29 cellular contexts compared by ENCODE assay signal in the genomic region with DNA sequence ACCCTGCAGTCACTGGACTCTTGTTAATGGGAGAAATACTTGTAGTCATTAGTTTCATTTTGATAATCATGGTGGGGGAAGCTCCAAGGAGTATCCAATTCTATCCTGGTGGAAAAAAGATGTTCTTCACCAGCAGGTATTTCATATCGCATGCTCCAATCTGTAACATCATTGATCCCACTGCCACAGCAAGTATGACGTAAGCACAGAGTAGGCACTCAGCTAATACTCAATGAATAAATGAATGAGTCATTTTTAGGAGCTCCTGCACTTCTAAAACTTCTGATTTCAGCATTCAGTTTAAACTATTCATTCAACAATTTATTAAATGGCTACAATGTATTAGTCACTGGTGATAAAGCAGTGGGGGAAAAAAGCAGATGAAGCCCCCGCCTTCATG. TPM values are rescaled to one million over a fixed set of nuclear protein-coding genes. Genes with fewer than 3 reads are reported as not detected.
"Had no signal": no experiment of that assay in that cellular context is flagged by ENCODE, and none has a peak within 500 bp of the region (broad histone marks: within the 10 kb centered on the region; RNA-seq: fewer than 3 reads in every experiment).

No MANE protein-coding gene starts in this region.

- H3K36me3 ChIP-seq: stomach, suprapubic skin, thoracic aorta, thyroid gland, tibial artery, transverse colon, upper lobe of left lung, upper lobe of right lung, uterus, vagina had no signal

- ATAC-seq: stimulated activated effector memory CD8-positive, alpha-beta T cell treated with anti-CD3 and anti-CD28 coated beads, Interleukin-12 subunit alpha, Interleukin-12 subunit beta, amount 100 ng/mL, for 72 hours; stimulated activated memory B cell treated with anti-CD40 and anti-IgM and Interleukin-4, amounts not matched to agents 10 μg/mL and 1 μg/mL and 100 μg/mL, for 72 hours; stimulated activated naive B cell treated with anti-CD40 and anti-IgM and Interleukin-4, amounts not matched to agents 10 μg/mL and 1 μg/mL and 100 μg/mL, for 72 hours; stimulated activated naive CD8-positive, alpha-beta T cell treated with anti-CD3 and anti-CD28 coated beads, Interleukin-15, amount 100 ng/mL, for 72 hours; stimulated activated naive CD8-positive, alpha-beta T cell treated with anti-CD3 and anti-CD28 coated beads, Interleukin-15, Interleukin-2, amounts not matched to agents 100 U/mL and 50 U/mL, for 24 hours; upper lobe of right lung had no signal

- H3K4me1 ChIP-seq: stomach, suprapubic skin, testis, thyroid gland, tibial artery, tibial nerve, transverse colon, upper lobe of left lung, upper lobe of right lung, uterus, vagina had no signal

- H3K9me3 ChIP-seq: stomach, suprapubic skin, testis, thoracic aorta, thyroid gland, tibial artery, tibial nerve, transverse colon, upper lobe of left lung, upper lobe of right lung, uterus, vagina had no signal

- H3K27ac ChIP-seq: stomach, suprapubic skin, testis, thoracic aorta, thyroid gland, tibial artery, tibial nerve, transverse colon, upper lobe of left lung, upper lobe of right lung, uterus, vagina had no signal

- H3K27me3 ChIP-seq: testis, thyroid gland, tibial nerve, upper lobe of left lung, upper lobe of right lung, uterus, vagina had no signal

- H3K4me3 ChIP-seq: stomach, suprapubic skin, testis, thoracic aorta, thyroid gland, tibial artery, tibial nerve, transverse colon, upper lobe of left lung, upper lobe of right lung, uterus, vagina had no signal

- FAIRE-seq: urothelium cell line had no signal

- DNase-seq: stimulated activated CD4-positive, alpha-beta T cell treated with anti-CD3 and anti-CD28 coated beads, Interleukin-2, amount 100 ng/mL, for 48 hours; stimulated activated CD4-positive, alpha-beta T cell treated with anti-CD3 and anti-CD28 coated beads, Interleukin-4, amount 100 ng/mL, for 1 hour; stimulated activated CD4-positive, alpha-beta T cell treated with anti-CD3 and anti-CD28 coated beads, Interleukin-4, amount 100 ng/mL, for 24 hours; stimulated activated CD4-positive, alpha-beta T cell treated with anti-CD3 and anti-CD28 coated beads, Interleukin-4, amount 100 ng/mL, for 4 hours; stimulated activated CD8-positive, alpha-beta memory T cell treated with anti-CD3 and anti-CD28 coated beads, Interleukin-4, amount 100 ng/mL, for 48 hours; stimulated activated naive B cell treated with anti-CD40 and anti-IgM and Interleukin-4, amounts not matched to agents 10 μg/mL and 1 μg/mL and 100 μg/mL, for 72 hours; stimulated activated naive CD4-positive, alpha-beta T cell; stimulated activated naive CD4-positive, alpha-beta T cell treated with Interleukin-2 at 50 U/mL for 16 hours; stimulated activated naive CD8-positive, alpha-beta T cell treated with anti-CD3 and anti-CD28 coated beads, Interleukin-15, amount 100 ng/mL, for 72 hours; stimulated activated naive CD8-positive, alpha-beta T cell treated with anti-CD3 and anti-CD28 coated beads, Interleukin-15, Interleukin-2, amounts not matched to agents 100 U/mL and 50 U/mL, for 24 hours; stomach; substantia nigra; testis; thyroid gland; tibial artery; transverse colon; trophoblast cell; upper lobe of left lung; upper lobe of right lung; uterus had no signal

RNA-seq across cellular contexts. Expression of a gene that starts 30.3 kb away (rescaled TPM):
- total RNA-seq: vagina had no signal

RNA-seq across cellular contexts. Expression of a gene that starts 58.1 kb away (rescaled TPM):
- total RNA-seq: stomach, temporal lobe, upper lobe of right lung, ureter, vagina had no signal
- polyA plus RNA-seq: stomach had no signal
